In the genomic region with DNA sequence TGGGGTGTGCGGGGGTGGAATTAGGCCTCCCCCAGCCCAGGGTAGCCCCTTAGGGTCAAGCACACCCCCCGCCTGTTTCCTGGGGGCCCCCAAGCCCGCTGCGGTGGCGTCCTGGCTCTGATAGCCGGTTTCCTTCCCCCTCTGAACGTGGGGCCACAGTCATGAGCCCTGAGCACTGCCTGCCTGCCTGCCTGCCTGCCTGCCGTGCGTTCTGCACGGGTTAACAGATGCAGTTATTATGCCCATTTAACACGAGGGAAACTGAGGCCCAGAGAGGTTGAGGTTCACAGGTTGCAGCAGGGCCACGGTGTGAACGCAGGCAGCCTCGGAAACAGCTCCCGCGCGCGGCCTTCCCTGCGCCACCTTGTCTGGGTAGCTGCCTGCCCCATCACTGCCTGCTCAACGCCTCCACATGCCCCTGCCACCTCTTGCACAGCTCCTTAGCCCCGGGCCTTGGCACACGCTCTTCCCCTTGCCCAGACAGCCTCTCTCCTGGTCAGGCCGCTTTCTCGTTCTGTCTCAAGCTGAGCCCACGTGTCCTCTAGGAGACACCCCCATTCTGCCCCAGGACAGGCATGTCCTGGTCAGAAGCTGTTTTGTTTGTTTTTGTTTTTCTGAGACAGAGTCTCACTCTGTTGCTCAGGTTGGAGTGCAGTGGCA, we compare ENCODE assay signal across 2 cellular contexts.
TF ChIP-seq lines count a peak whose summit lies in the region.

No MANE protein-coding gene starts in this region.

TF ChIP-seq in GM12891, 5 proteins besides CTCF, POLR2A, EP300 and RAD21:
- TF ChIP-seq POLR2AphosphoS5 (IDR thresholded peaks at IDR 0.05; ENCODE audit: low read depth, low read length) = no peak
- TF ChIP-seq SPI1 (IDR thresholded peaks at IDR 0.05; ENCODE audit: low read depth, low read length) = no peak
- TF ChIP-seq PAX5 (IDR thresholded peaks at IDR 0.05; ENCODE audit: insufficient read depth, low read length, severe bottlenecking) = no peak
- no peak for TF ChIP-seq TAF1 (IDR thresholded peaks at IDR 0.05; ENCODE audit: low read depth, low read length)
- no peak for TF ChIP-seq POU2F2 (IDR thresholded peaks at IDR 0.05; ENCODE audit: low read depth, low read length)
TF ChIP-seq in GM12891: peak in this region for 0.

TF ChIP-seq in H1, 55 proteins besides CTCF, POLR2A, EP300 and RAD21:
- TF ChIP-seq POU5F1 (IDR thresholded peaks at IDR 0.05; ENCODE audit: low read depth, low read length) (no peak), ASH2L (IDR thresholded peaks at IDR 0.05; ENCODE audit: low read length) (no peak), RNF2 (IDR thresholded peaks at IDR 0.05; ENCODE audit: borderline replicate concordance, low read depth, low read length, missing control alignments, poor library complexity, severe bottlenecking) (no peak), ZNF274 (IDR thresholded peaks at IDR 0.05; ENCODE audit: borderline replicate concordance, extremely low read depth, low read length) (no peak), JUN (IDR thresholded peaks at IDR 0.05; ENCODE audit: low read depth, low read length) (no peak), CHD2 (IDR thresholded peaks at IDR 0.05; ENCODE audit: low read length) (no peak), EZH2 (IDR thresholded peaks at IDR 0.05; ENCODE audit: low read depth, low read length, severe bottlenecking) (no peak), KDM4A (IDR thresholded peaks at IDR 0.05; ENCODE audit: low read depth, low read length, severe bottlenecking) (no peak), RFX5 (IDR thresholded peaks at IDR 0.05; ENCODE audit: borderline replicate concordance, low read depth, low read length) (no peak), GTF2F1 (IDR thresholded peaks at IDR 0.05; ENCODE audit: borderline replicate concordance, low read depth, low read length) (no peak), TBP (IDR thresholded peaks at IDR 0.05; ENCODE audit: low read depth, low read length) (no peak), CTBP2 (IDR thresholded peaks at IDR 0.05; ENCODE audit: borderline replicate concordance, insufficient read depth, insufficient read length, low read length) (no peak), SIX5 (IDR thresholded peaks at IDR 0.05; ENCODE audit: low read depth, low read length) (no peak), NRF1 (IDR thresholded peaks at IDR 0.05; ENCODE audit: low read depth, low read length) (no peak), POLR2AphosphoS5 (IDR thresholded peaks at IDR 0.05; ENCODE audit: low read depth, low read length) (no peak), KDM1A (IDR thresholded peaks at IDR 0.05; ENCODE audit: borderline replicate concordance, low read length) (no peak), BCL11A (IDR thresholded peaks at IDR 0.05; ENCODE audit: low read depth in 2 of 2, low read length in 2 of 2) (no peak)
- TF ChIP-seq, protein P1, sequence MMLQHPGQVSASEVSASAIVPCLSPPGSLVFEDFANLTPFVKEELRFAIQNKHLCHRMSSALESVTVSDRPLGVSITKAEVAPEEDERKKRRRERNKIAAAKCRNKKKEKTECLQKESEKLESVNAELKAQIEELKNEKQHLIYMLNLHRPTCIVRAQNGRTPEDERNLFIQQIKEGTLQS (IDR thresholded peaks at IDR 0.05; ENCODE audit: insufficient read depth, low read depth, low read length) = no peak
